8 cellular contexts compared by ENCODE assay signal in the genomic region with DNA sequence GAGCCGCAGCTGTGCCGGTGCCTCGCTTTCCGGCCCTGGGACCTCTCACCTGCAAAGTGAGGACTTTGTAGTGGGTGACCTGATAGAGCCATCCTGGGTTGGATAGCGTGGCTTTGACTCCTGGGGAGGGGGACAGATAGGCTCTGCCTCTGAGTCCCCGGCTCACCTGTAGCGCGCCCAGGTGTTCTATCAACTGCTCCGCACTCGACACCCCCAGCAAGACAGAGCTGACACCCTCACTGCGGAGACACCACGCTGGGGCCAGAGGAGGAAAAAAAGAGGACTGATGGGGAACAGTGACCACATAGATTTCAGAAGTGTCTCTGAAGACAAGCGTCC. TPM values are rescaled to one million over a fixed set of nuclear protein-coding genes. Genes with fewer than 3 reads are reported as not detected.
DNase-seq lines count a peak whose midpoint lies in the region; ATAC-seq and TF ChIP-seq lines count a peak whose summit lies in the region.

No MANE protein-coding gene starts in this region.

- intact Hi-C loops in CD14-positive monocyte (cut with micrococcal nuclease): no loop called here
- intact Hi-C loops in esophagus squamous epithelium (cut with DNase I): no loop called here

- H3K27ac Mint-ChIP-seq in CD14-positive monocyte (peak overlapping the region in 1 of 7 donors; percentile 94), osteocyte (ENCODE audit: unreplicated experiment) (no peak overlapping the region)

- H3K36me3 ChIP-seq in esophagus squamous epithelium: no peaks in the 10 kb centered on the region

- H3K27me3 Mint-ChIP-seq in CD14-positive monocyte (ENCODE audit: low read depth in 3 of 3) (peaks cover 0 to 1% (median 0%) of the 10 kb centered on the region in 3 donors), osteocyte (ENCODE audit: unreplicated experiment) (peaks cover 2% of the 10 kb centered on the region)

- peak overlapping the region; percentile 92 to 93 for H3K4me3 Mint-ChIP-seq in CD14-positive monocyte
- H3K4me3 Mint-ChIP-seq in osteocyte (ENCODE audit: unreplicated experiment): peak overlapping the region; percentile 50

- H3K4me1 Mint-ChIP-seq in CD14-positive monocyte (peaks cover 35% of the 10 kb centered on the region), osteocyte (ENCODE audit: unreplicated experiment) (peaks cover 4% of the 10 kb centered on the region)

- no peaks in the 10 kb centered on the region for H3K27me3 ChIP-seq in esophagus squamous epithelium

- WGBS in esophagus squamous epithelium, 2 donors: 56 to 83% methylated on average over 5 to 8 of the region's 13 CpGs

- peak overlapping the region; percentile 34 to 68 (median 50) for H3K4me3 ChIP-seq in esophagus squamous epithelium

- DNase-seq in CD14-positive monocyte (ENCODE audit: low spot score) (no peak), RWPE1 (ENCODE audit: low spot score) (no peak), esophagus squamous epithelium (lab: John Stamatoyannopoulos, UW) (no peak), osteocyte (ENCODE audit: extremely low spot score, unreplicated experiment) (no peak), G401 (ENCODE audit: low spot score) (no peak)

- no peaks in the 10 kb centered on the region for H3K9me3 ChIP-seq in esophagus squamous epithelium

- H3K27ac ChIP-seq in RWPE1 (peak overlapping the region; percentile 52), esophagus squamous epithelium (peak overlapping the region; percentile 49 to 81 (median 75))

- H3K36me3 Mint-ChIP-seq in CD14-positive monocyte (peaks cover 5 to 9% of the 10 kb centered on the region in 2 donors), osteocyte (ENCODE audit: unreplicated experiment) (no peaks in the 10 kb centered on the region)

- H3K4me1 ChIP-seq in esophagus squamous epithelium: peaks cover 11 to 15% (median 14%) of the 10 kb centered on the region in 3 donors

- POLR2A ChIA-PET in RWPE1 (lab: Yijun Ruan, JAX; ENCODE audit: low non-redundant PET): no interaction called here

- in situ Hi-C loops in G401 (cut with HindIII; ENCODE audit: low sequenced_read_pairs): no loop called here

- ATAC-seq in HG03571 (IDR thresholded peaks at IDR 0.05; ENCODE audit: unreplicated experiment): no peak
- ATAC-seq in GM18858 (IDR thresholded peaks at IDR 0.05; ENCODE audit: unreplicated experiment): no peak
- ATAC-seq in HG03520 (IDR thresholded peaks at IDR 0.05; ENCODE audit: unreplicated experiment): no peak

- TF ChIP-seq POLR2A in esophagus squamous epithelium (IDR thresholded peaks at IDR 0.05): no peak

- CTCF ChIA-PET in RWPE1 (lab: Yijun Ruan, JAX): no interaction called here

- TF ChIP-seq CTCF in CD14-positive monocyte (IDR thresholded peaks at IDR 0.05) (no peak), RWPE1 (conservative IDR thresholded peaks at IDR 0.05; ENCODE audit: low read depth) (no peak), esophagus squamous epithelium (IDR thresholded peaks at IDR 0.05) (no peak), osteocyte (IDR thresholded peaks at IDR 0.05) (no peak)

- H3K9me3 Mint-ChIP-seq in CD14-positive monocyte: no peaks in the 10 kb centered on the region
- H3K9me3 Mint-ChIP-seq in osteocyte (ENCODE audit: unreplicated experiment): no peaks in the 10 kb centered on the region

RNA-seq across cellular contexts. Expression of gene KCNAB3, which starts 6.4 kb away (rescaled TPM):
- not detected for polyA plus RNA-seq in CD14-positive monocyte
- 1 to 10 TPM in 1 of 4 donors, under 1 TPM in 1, not detected in 2; 0.95 to 1.1 TPM for total RNA-seq in esophagus squamous epithelium
- 2.6 and 3.7 TPM in 2 replicates for total RNA-seq in osteocyte
- 0.49 TPM in 1 of 2 replicates, not detected in the other for total RNA-seq in G401 (2014; rRNA removed; shearing (Covaris generic))

RNA-seq across cellular contexts. Expression of gene RNF227, which starts 7.2 kb away (rescaled TPM):
- polyA plus RNA-seq in CD14-positive monocyte: 1 to 10 TPM in 1 of 2 donors, under 1 TPM in 1; 0.59 to 1.3 TPM
- total RNA-seq in esophagus squamous epithelium: 1 to 10 TPM in 3 of 4 donors, under 1 TPM in 1; 0.94 to 8.6 (median 5.7) TPM
- 2.3 and 3.0 TPM in 2 replicates for total RNA-seq in osteocyte
- 3.5 and 16.7 TPM in 2 replicates for total RNA-seq in G401 (2014; rRNA removed; shearing (Covaris generic))

RNA-seq across cellular contexts. Expression of gene TRAPPC1, which starts 8.5 kb away (rescaled TPM):
- polyA plus RNA-seq in CD14-positive monocyte: 100 to 1,000 TPM; 172 to 224 TPM
- 10 to 100 TPM; 31.3 to 71.1 (median 40.3) TPM for total RNA-seq in esophagus squamous epithelium
- total RNA-seq in osteocyte: 122 and 127 TPM in 2 replicates
- 6.1 and 7.8 TPM in 2 replicates for total RNA-seq in G401 (2014; rRNA removed; shearing (Covaris generic))

RNA-seq across cellular contexts. Expression of gene CNTROB, which starts 8.7 kb away (rescaled TPM):
- 1 to 10 TPM; 4.7 to 6.5 TPM for polyA plus RNA-seq in CD14-positive monocyte
- total RNA-seq in esophagus squamous epithelium (10 to 100 TPM; 12.4 to 21.4 (median 13.5) TPM), osteocyte (30.2 and 30.9 TPM in 2 replicates)
- 25.4 and 29.3 TPM in 2 replicates for total RNA-seq in G401 (2014; rRNA removed; shearing (Covaris generic))

RNA-seq across cellular contexts. Expression of gene CHD3, which starts 34.7 kb away (rescaled TPM):
- polyA plus RNA-seq in CD14-positive monocyte: under 1 TPM; 0.55 to 0.91 TPM
- total RNA-seq in esophagus squamous epithelium (10 to 100 TPM; 57.7 to 93.5 (median 73.0) TPM), osteocyte (196 and 206 TPM in 2 replicates)
- total RNA-seq in G401 (2014; rRNA removed; shearing (Covaris generic)): 34.1 and 41.5 TPM in 2 replicates
